11 cellular contexts compared by ENCODE assay signal in the genomic region with DNA sequence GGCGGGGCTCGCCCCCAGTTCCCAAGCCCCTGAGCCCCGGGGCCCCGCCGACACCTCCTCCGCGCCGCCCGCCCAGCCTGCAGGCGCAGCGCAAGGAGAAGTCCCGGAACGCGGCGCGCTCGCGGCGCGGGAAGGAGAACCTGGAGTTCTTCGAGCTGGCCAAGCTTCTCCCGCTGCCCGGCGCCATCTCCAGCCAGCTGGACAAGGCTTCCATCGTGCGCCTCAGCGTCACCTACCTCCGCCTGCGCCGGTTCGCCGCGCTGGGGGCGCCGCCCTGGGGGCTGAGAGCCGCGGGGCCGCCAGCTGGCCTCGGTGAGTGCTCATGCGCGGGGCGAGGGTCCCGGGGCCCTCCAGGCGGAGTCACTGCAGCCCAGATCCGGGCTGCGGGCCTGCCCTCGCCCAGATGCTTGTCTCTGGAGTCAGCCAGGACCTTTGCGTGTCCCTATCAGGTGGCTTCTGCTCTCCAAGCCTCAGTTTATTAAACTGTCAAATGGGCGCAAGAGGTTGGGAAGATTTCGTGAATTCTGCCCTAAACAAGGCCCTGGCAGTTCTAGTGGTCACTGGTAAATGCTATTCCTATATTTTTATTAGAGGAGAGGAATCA. TPM values are rescaled to one million over a fixed set of nuclear protein-coding genes. Genes with fewer than 3 reads are reported as not detected.
A peak's percentile ranks its signal among the peaks of the same experiment; 100 is the strongest.
DNase-seq lines count a peak whose midpoint lies in the region; ATAC-seq and TF ChIP-seq lines count a peak whose summit lies in the region.
"Had no signal": no experiment of that assay in that cellular context is flagged by ENCODE, and none has a peak within 500 bp of the region (broad histone marks: within the 10 kb centered on the region; RNA-seq: fewer than 3 reads in every experiment).

No MANE protein-coding gene starts in this region.

- ATAC-seq in mucosa of descending colon (peak; percentile 18), HG03354 (IDR thresholded peaks at IDR 0.05; ENCODE audit: poor library complexity, severe bottlenecking, unreplicated experiment) (no peak)
- no peak for ATAC-seq in activated CD4-positive, alpha-beta T cell treated with anti-CD3 and anti-CD28 coated beads for 36 hours

- POLR2A ChIA-PET in BJ (lab: Charles Lee) = no interaction called here
- POLR2A ChIA-PET in activated CD4-positive, alpha-beta T cell treated with anti-CD3 and anti-CD28 coated beads for 36 hours (lab: Charles Lee) = no interaction called here

- intact Hi-C loops in mucosa of descending colon (cut with DNase I, micrococcal nuclease) = no loop called here
- intact Hi-C loops in activated CD4-positive, alpha-beta T cell treated with anti-CD3 and anti-CD28 coated beads for 36 hours (cut with DNase I, micrococcal nuclease) = no loop called here

- DNase-seq in BJ (ENCODE audit: low read depth) (no peak), HFFc6 (no peak), dermis blood vessel endothelial cell (peak; percentile 21), mucosa of descending colon (no peak), NCI-H1092 treated with DMSO at 0.1 percent for 48 hours (lab: John Stamatoyannopoulos, UW) (no peak)
- no peak for DNase-seq in stimulated activated CD4-positive, alpha-beta T cell treated with anti-CD3 and anti-CD28 coated beads, Interleukin-1b, Interleukin-23, amount 100 ng/mL, for 48 hours
- no peak for DNase-seq in activated CD4-positive, alpha-beta T cell treated with anti-CD3 and anti-CD28 coated beads for 36 hours
- DNase-seq: NCI-H1436 treated with DMSO at 0.1 percent for 48 hours had no signal

- peak overlapping the region; percentile 78; the same call in 1 of the 2 replicates for H3K4me3 Mint-ChIP-seq in HFFc6
- no peak overlapping the region for H3K4me3 Mint-ChIP-seq in activated CD4-positive, alpha-beta T cell treated with anti-CD3 and anti-CD28 coated beads for 36 hours

- peaks cover 9% of the 10 kb centered on the region; the same call in 1 of the 2 replicates for H3K27me3 ChIP-seq in BJ (ENCODE audit: control insufficient read depth, insufficient read depth, low read length)

- H3K36me3 ChIP-seq in BJ (ENCODE audit: control insufficient read depth, insufficient read depth, low read length) (no peaks in the 10 kb centered on the region), mucosa of descending colon (ENCODE audit: low read depth) (no peaks in the 10 kb centered on the region)
- H3K36me3 ChIP-seq: tibial nerve had no signal

- H3K4me1 Mint-ChIP-seq in HFFc6 (ENCODE audit: low read depth) = peaks cover 8% of the 10 kb centered on the region; the same call in 1 of the 2 replicates
- peaks cover 9% of the 10 kb centered on the region for H3K4me1 Mint-ChIP-seq in activated CD4-positive, alpha-beta T cell treated with anti-CD3 and anti-CD28 coated beads for 36 hours

- H3K9me3 ChIP-seq in mucosa of descending colon = no peaks in the 10 kb centered on the region
- H3K9me3 ChIP-seq: tibial nerve had no signal

- H3K27me3 Mint-ChIP-seq in HFFc6 (ENCODE audit: insufficient read depth) = peaks cover 23% of the 10 kb centered on the region
- peaks cover 41% of the 10 kb centered on the region for H3K27me3 Mint-ChIP-seq in activated CD4-positive, alpha-beta T cell treated with anti-CD3 and anti-CD28 coated beads for 36 hours

- CTCF ChIA-PET in BJ (lab: Yijun Ruan, JAX) = interaction anchor here (0.6 to 3.0 kb wide), 6 partner anchors 9 to 264 kb away, joined by 3 to 20 read pairs (median 4); partner anchors contain the start of gene ZC3H4
- CTCF ChIA-PET in activated CD4-positive, alpha-beta T cell treated with anti-CD3 and anti-CD28 coated beads for 36 hours (lab: Charles Lee) = interaction anchor here (1.3 kb wide), 1 partner anchor 8 kb away, joined by 7 read pairs; no protein-coding TSS in a partner anchor

- peaks cover 21% of the 10 kb centered on the region for H3K4me1 ChIP-seq in mucosa of descending colon (ENCODE audit: low read depth)

- no peak overlapping the region for H3K27ac Mint-ChIP-seq in HFFc6
- H3K27ac Mint-ChIP-seq in activated CD4-positive, alpha-beta T cell treated with anti-CD3 and anti-CD28 coated beads for 36 hours = no peak overlapping the region

- H3K4me3 ChIP-seq in BJ (ENCODE audit: low read depth, low read length) (peak overlapping the region; percentile 47; the same call in 1 of the 2 replicates), mucosa of descending colon (no peak overlapping the region)

- H3K36me3 Mint-ChIP-seq in HFFc6 (ENCODE audit: low read depth) = peaks cover 4% of the 10 kb centered on the region; the same call in 1 of the 2 replicates
- no peaks in the 10 kb centered on the region for H3K36me3 Mint-ChIP-seq in activated CD4-positive, alpha-beta T cell treated with anti-CD3 and anti-CD28 coated beads for 36 hours (ENCODE audit: low read depth)

- no peaks in the 10 kb centered on the region for H3K9me3 Mint-ChIP-seq in HFFc6
- no peaks in the 10 kb centered on the region for H3K9me3 Mint-ChIP-seq in activated CD4-positive, alpha-beta T cell treated with anti-CD3 and anti-CD28 coated beads for 36 hours (ENCODE audit: low read depth)

- TF ChIP-seq CTCF in BJ (IDR thresholded peaks at IDR 0.05; ENCODE audit: insufficient read depth, low read depth, low read length) = no peak
- no peak for TF ChIP-seq CTCF in HFFc6 (IDR thresholded peaks at IDR 0.05)
- TF ChIP-seq CTCF in mucosa of descending colon (IDR thresholded peaks at IDR 0.05) = no peak

RNA-seq across cellular contexts. Expression of gene NPAS1, which starts 2.0 kb away (rescaled TPM):
- 2.6 and 4.6 TPM in 2 replicates for polyA plus RNA-seq in BJ (2011; rRNA removed)
- polyA minus RNA-seq in BJ (2011; rRNA and poly(A)+ RNA removed) = 1.9 and 2.1 TPM in 2 replicates
- 10 to 100 TPM in 1 of 6 experiments, 1 to 10 TPM in 5; 2.2 to 11.5 (median 3.6) TPM for total RNA-seq in HFFc6 (2021; fragmentation: NEBNext Ultra II Directional; extraction: Animal tissue kit (Norgen Biotek cat#: 25700))
- total RNA-seq in dermis blood vessel endothelial cell = 0.05 and 0.17 TPM in 2 replicates
- 1 to 10 TPM in 1 of 3 donors, under 1 TPM in 1, not detected in 1; 0.31 to 1.1 TPM for total RNA-seq in mucosa of descending colon
- total RNA-seq in activated CD4-positive, alpha-beta T cell treated with anti-CD3 and anti-CD28 coated beads for 36 hours = under 1 TPM in 1 of 2 experiments, not detected in 1; 0.50 TPM
- total RNA-seq: lung microvascular endothelial cell had no signal

RNA-seq across cellular contexts. Expression of gene TMEM160, which starts 26.8 kb away (rescaled TPM):
- 11.8 and 11.9 TPM in 2 replicates for polyA plus RNA-seq in BJ (2011; rRNA removed)
- polyA minus RNA-seq in BJ (2011; rRNA and poly(A)+ RNA removed) = 1.6 and 4.1 TPM in 2 replicates
- total RNA-seq in HFFc6 (2021; fragmentation: NEBNext Ultra II Directional; extraction: Animal tissue kit (Norgen Biotek cat#: 25700)) = 10 to 100 TPM; 44.2 to 55.1 (median 49.3) TPM
- 18.8 and 30.6 TPM in 2 replicates for total RNA-seq in dermis blood vessel endothelial cell
- total RNA-seq in mucosa of descending colon = 10 to 100 TPM; 23.8 to 32.8 (median 25.9) TPM
- total RNA-seq in activated CD4-positive, alpha-beta T cell treated with anti-CD3 and anti-CD28 coated beads for 36 hours = 10 to 100 TPM; 16.3 to 52.7 TPM
